ENCODE assay signal across 9 cellular contexts in the genomic region with DNA sequence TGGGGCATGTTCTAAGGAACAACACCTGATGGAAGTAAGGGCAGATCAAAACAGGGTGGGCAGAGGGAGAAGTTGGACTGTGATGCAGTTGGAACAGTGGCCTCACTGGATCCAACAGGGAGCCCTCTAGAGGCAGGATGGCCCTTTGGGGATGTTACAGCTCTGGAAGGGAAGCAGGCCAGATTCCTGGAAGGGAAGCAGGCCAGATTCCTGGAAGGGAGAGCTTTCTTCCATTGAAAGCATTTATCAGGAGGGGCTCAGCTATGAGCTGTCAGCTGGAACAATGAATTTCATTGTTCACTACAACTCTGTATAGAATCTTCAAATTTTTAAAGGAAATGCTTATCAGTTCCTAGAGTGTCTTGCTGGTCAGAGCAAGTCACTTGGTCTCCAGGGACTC. TPM values are rescaled to one million over a fixed set of nuclear protein-coding genes. Genes with fewer than 3 reads are reported as not detected.
DNase-seq lines count a peak whose midpoint lies in the region; ATAC-seq and TF ChIP-seq lines count a peak whose summit lies in the region.
"Had no signal": no experiment of that assay in that cellular context is flagged by ENCODE, and none has a peak within 500 bp of the region (broad histone marks: within the 10 kb centered on the region; RNA-seq: fewer than 3 reads in every experiment).

No MANE protein-coding gene starts in this region.

- H3K27ac ChIP-seq in mesenchymal stem cell (ENCODE audit: low read length, poor library complexity, severe bottlenecking) = no peak overlapping the region
- no peak overlapping the region for H3K27ac ChIP-seq in effector memory CD4-positive, alpha-beta T cell (ENCODE audit: insufficient read depth, low read length, poor library complexity, severe bottlenecking)

- H2BK12ac ChIP-seq in mesenchymal stem cell (ENCODE audit: low read length in 2 of 2) = peak overlapping the region in 1 of 2 experiments; percentile 83

- intact Hi-C loops in Caco-2 (cut with micrococcal nuclease; ENCODE audit: unreplicated experiment) = loop anchor here (1.0 kb wide), 2 partner anchors 347 to 496 kb away; no protein-coding TSS in a partner anchor

- H3K23ac ChIP-seq in mesenchymal stem cell (ENCODE audit: low read length in 2 of 2) = no peak overlapping the region

- H3K4me1 Mint-ChIP-seq in Caco-2 (ENCODE audit: low read depth, unreplicated experiment) = no peaks in the 10 kb centered on the region

- H3K79me1 ChIP-seq in mesenchymal stem cell (replicated peaks; ENCODE audit: low read length, poor library complexity, severe bottlenecking) = peaks cover 11% of the 10 kb centered on the region

- peak; percentile 21 to 75 for TF ChIP-seq CTCF in Caco-2 (IDR thresholded peaks at IDR 0.05; ENCODE audit: insufficient read depth in 1 of 2, low read depth in 1 of 2, low read length in 1 of 2, severe bottlenecking in 1 of 2, unreplicated experiment in 1 of 2)
- TF ChIP-seq CTCF in LNCaP clone FGC (IDR thresholded peaks at IDR 0.05; ENCODE audit: control insufficient read depth, extremely low read depth, insufficient read depth) = peak; percentile 63
- TF ChIP-seq CTCF in choroid plexus epithelial cell (conservative IDR thresholded peaks at IDR 0.05; ENCODE audit: low read depth, low read length) = peak; percentile 59

- H2BK5ac ChIP-seq in mesenchymal stem cell (ENCODE audit: low read depth, low read length, poor library complexity, severe bottlenecking) = no peak overlapping the region

- H3K18ac ChIP-seq in mesenchymal stem cell (ENCODE audit: low read depth in 1 of 2, low read length in 2 of 2) = peak overlapping the region in 1 of 2 experiments; percentile 48

- H3K36me3 ChIP-seq in Caco-2 (ENCODE audit: control insufficient read depth, insufficient read depth, low read length) = no peaks in the 10 kb centered on the region
- no peaks in the 10 kb centered on the region for H3K36me3 ChIP-seq in mesenchymal stem cell (ENCODE audit: control insufficient read depth in 1 of 2, insufficient read depth in 2 of 2, low read depth in 1 of 2, low read length in 2 of 2)
- no peaks in the 10 kb centered on the region for H3K36me3 ChIP-seq in effector memory CD4-positive, alpha-beta T cell (ENCODE audit: control insufficient read depth, insufficient read depth, low read length)

- H2AFZ ChIP-seq in mesenchymal stem cell (ENCODE audit: low read depth, low read length) = no peak overlapping the region

- H3K4me2 ChIP-seq in mesenchymal stem cell (ENCODE audit: low read length, poor library complexity, severe bottlenecking) = no peak overlapping the region

- H4K8ac ChIP-seq in mesenchymal stem cell (ENCODE audit: low read length) = no peak overlapping the region

- no peak overlapping the region for H2BK120ac ChIP-seq in mesenchymal stem cell (ENCODE audit: low read depth, low read length)

- no peak overlapping the region for H3K4me3 Mint-ChIP-seq in Caco-2 (ENCODE audit: unreplicated experiment)

- no peak overlapping the region for H2BK15ac ChIP-seq in mesenchymal stem cell (ENCODE audit: low read depth, poor library complexity, severe bottlenecking)

- no peaks in the 10 kb centered on the region for H3K36me3 Mint-ChIP-seq in Caco-2 (ENCODE audit: insufficient read depth, unreplicated experiment)

- no peak overlapping the region for H3K27ac Mint-ChIP-seq in Caco-2 (ENCODE audit: unreplicated experiment)
- H3K27ac Mint-ChIP-seq: activated T-helper 2 cell treated with anti-CD3 and anti-CD28 coated beads, Interferon-gamma antibody, Interleukin-2, Interleukin-4, amounts not matched to agents 10 μg/mL and 5 μg/mL and 100 μg/mL, durations not matched to agents 14 hours and 24 hours and 36 hours had no signal

- H2AK5ac ChIP-seq in mesenchymal stem cell (ENCODE audit: low read length, severe bottlenecking) = peak overlapping the region; percentile 86

- H3K9me3 ChIP-seq in Caco-2 (no peaks in the 10 kb centered on the region), mesenchymal stem cell (ENCODE audit: control insufficient read depth, low read length) (no peaks in the 10 kb centered on the region)
- no peaks in the 10 kb centered on the region for H3K9me3 ChIP-seq in effector memory CD4-positive, alpha-beta T cell (ENCODE audit: control insufficient read depth, low read length)

- no peak overlapping the region for H4K91ac ChIP-seq in mesenchymal stem cell (ENCODE audit: low read length)

- no peaks in the 10 kb centered on the region for H3K27me3 ChIP-seq in Caco-2 (replicated peaks; ENCODE audit: control insufficient read depth, insufficient read depth, low read length)
- H3K27me3 ChIP-seq in mesenchymal stem cell (ENCODE audit: control insufficient read depth in 1 of 2, insufficient read depth in 1 of 2, low read length in 2 of 2) = no peaks in the 10 kb centered on the region
- H3K27me3 ChIP-seq in effector memory CD4-positive, alpha-beta T cell (replicated peaks; ENCODE audit: control insufficient read depth, insufficient read depth, low read length, poor library complexity, severe bottlenecking) = no peaks in the 10 kb centered on the region

- CTCF ChIA-PET in Caco-2 (lab: Charles Lee) = interaction anchor here (1.1 kb wide), 1 partner anchor 307 kb away, joined by 4 read pairs; no protein-coding TSS in a partner anchor

- no peak overlapping the region for H3K4me3 ChIP-seq in Caco-2 (ENCODE audit: low read depth, low read length)
- no peak overlapping the region for H3K4me3 ChIP-seq in LNCaP clone FGC (ENCODE audit: low read depth, low read length)
- no peak overlapping the region for H3K4me3 ChIP-seq in choroid plexus epithelial cell (ENCODE audit: low read depth, low read length)
- H3K4me3 ChIP-seq in mesenchymal stem cell (ENCODE audit: insufficient read depth in 1 of 2, low read depth in 1 of 2, low read length in 2 of 2) = no peak overlapping the region
- H3K4me3 ChIP-seq in effector memory CD4-positive, alpha-beta T cell (ENCODE audit: insufficient read depth, low read depth, low read length, poor library complexity, severe bottlenecking) = no peak overlapping the region

- no peak overlapping the region for H3K9ac ChIP-seq in mesenchymal stem cell (ENCODE audit: low read length)

- no peak overlapping the region for H3K14ac ChIP-seq in mesenchymal stem cell (ENCODE audit: low read length in 2 of 2)

- H3K9me3 Mint-ChIP-seq in Caco-2 (ENCODE audit: unreplicated experiment) = no peaks in the 10 kb centered on the region
- H3K9me3 Mint-ChIP-seq: activated T-helper 2 cell treated with anti-CD3 and anti-CD28 coated beads, Interferon-gamma antibody, Interleukin-2, Interleukin-4, amounts not matched to agents 10 μg/mL and 5 μg/mL and 100 μg/mL, durations not matched to agents 14 hours and 24 hours and 36 hours had no signal

- H3K4me1 ChIP-seq in Caco-2 (no peaks in the 10 kb centered on the region), mesenchymal stem cell (ENCODE audit: control insufficient read depth, insufficient read depth, low read depth, low read length) (peaks cover 2% of the 10 kb centered on the region)
- H3K4me1 ChIP-seq in effector memory CD4-positive, alpha-beta T cell (ENCODE audit: control insufficient read depth, insufficient read depth, low read length, poor library complexity, severe bottlenecking) = no peaks in the 10 kb centered on the region

- no peak for ATAC-seq in GM21786 (IDR thresholded peaks at IDR 0.05; ENCODE audit: unreplicated experiment)

- POLR2A ChIA-PET in Caco-2 (lab: Charles Lee) = no interaction called here

- BruUV-seq in Caco-2 (replicated peaks; lab: Mats Ljungman, UMichigan) = no TSS peak

- DNase-seq in Caco-2 = peak; percentile 35 to 46
- no peak for DNase-seq in LNCaP clone FGC (ENCODE audit: low read depth)
- DNase-seq in choroid plexus epithelial cell (ENCODE audit: low read depth) = peak; percentile 25
- DNase-seq in mesenchymal stem cell = peak; percentile 29
- no peak for DNase-seq in AML-193 (lab: John Stamatoyannopoulos, UW)
- no peak for DNase-seq in effector memory CD4-positive, alpha-beta T cell
- no peak for DNase-seq in GDM1 (lab: John Stamatoyannopoulos, UW)

- peaks cover 3% of the 10 kb centered on the region for H3K27me3 Mint-ChIP-seq in Caco-2 (ENCODE audit: insufficient read depth, unreplicated experiment)

- H3K4ac ChIP-seq in mesenchymal stem cell (ENCODE audit: low read depth in 1 of 2, low read length in 2 of 2) = peak overlapping the region in 1 of 2 experiments; percentile 37

RNA-seq across cellular contexts. Expression of a gene that starts 17.7 kb away (rescaled TPM):
- 0.37 TPM in 1 of 2 replicates, not detected in the other for total RNA-seq in Caco-2 (2022)
- polyA plus RNA-seq in mesenchymal stem cell (2013, experiment 1 of 2) = 5.3 TPM
- polyA plus RNA-seq in mesenchymal stem cell (2013, experiment 2 of 2) = 4.7 TPM

Comparison
In these comparisons a context has a peak if more than half of its experiments do, and no peak if none do; other contexts are left out.
1. DNase-seq: peak in Caco-2 (2 of 2), choroid plexus epithelial cell (single experiment) and mesenchymal stem cell (single experiment); none in LNCaP clone FGC (single experiment), AML-193 (0 of 2), effector memory CD4-positive, alpha-beta T cell (0 of 3) and GDM1 (single experiment).
2. Peak in every context shown above with its lines, with median percentiles within 50 percentile points of each other: CTCF ChIP-seq.